Comparison of ENCODE assay signal across 1 cellular context in genomic region chr12:113591480-113591971, GRCh38.
TF ChIP-seq lines count a peak whose summit lies in the region.

No MANE protein-coding gene starts in this region.

TF ChIP-seq in K562, 482 proteins besides CTCF, POLR2A, EP300 and RAD21 (continued from another document and continues in another):
- TF ChIP-seq GTF3C2 (IDR thresholded peaks at IDR 0.05; ENCODE audit: borderline replicate concordance, extremely low read depth, insufficient read length) (no peak), TCF7L2 (IDR thresholded peaks at IDR 0.05; ENCODE audit: low read depth, low read length) (no peak), E2F3 (CRISPR knock-in tag; IDR thresholded peaks at IDR 0.05) (no peak), HMG20B (CRISPR knock-in tag; IDR thresholded peaks at IDR 0.05) (no peak), TFAM (CRISPR knock-in tag; conservative IDR thresholded peaks at IDR 0.05) (no peak), HDGF (IDR thresholded peaks at IDR 0.05) (no peak), SMAD4 (CRISPR knock-in tag; conservative IDR thresholded peaks at IDR 0.05) (peak; percentile 39), CXXC5 (CRISPR knock-in tag; IDR thresholded peaks at IDR 0.05) (peak; percentile 56), TEAD2 (tag; IDR thresholded peaks at IDR 0.05) (no peak), CCNT2 (IDR thresholded peaks at IDR 0.05; ENCODE audit: borderline replicate concordance, extremely low read depth, insufficient read length, low read depth, low read length) (peak; percentile 75), SPI1 (IDR thresholded peaks at IDR 0.05; ENCODE audit: borderline replicate concordance, low read depth, low read length) (no peak), ZNF785 (CRISPR knock-in tag; IDR thresholded peaks at IDR 0.05) (no peak), MCM5 (IDR thresholded peaks at IDR 0.05; ENCODE audit: low read depth) (no peak), CC2D1A (IDR thresholded peaks at IDR 0.05) (no peak), KLF13 (tag; IDR thresholded peaks at IDR 0.05; ENCODE audit: borderline replicate concordance, low read depth) (no peak), RERE (CRISPR knock-in tag; IDR thresholded peaks at IDR 0.05; ENCODE audit: borderline replicate concordance) (no peak), GTF2F1 (IDR thresholded peaks at IDR 0.05; ENCODE audit: low read depth, low read length) (no peak), NR2C2 (CRISPR knock-in tag; IDR thresholded peaks at IDR 0.05) (no peak), NR2C2 (tag; IDR thresholded peaks at IDR 0.05) (no peak), ZNF253 (CRISPR knock-in tag; conservative IDR thresholded peaks at IDR 0.05) (no peak), ZFP1 (CRISPR knock-in tag; IDR thresholded peaks at IDR 0.05) (no peak), NR2F6 (CRISPR knock-in tag; IDR thresholded peaks at IDR 0.05) (no peak), ZNF76 (CRISPR knock-in tag; IDR thresholded peaks at IDR 0.05; ENCODE audit: borderline replicate concordance) (no peak), ARID3A (IDR thresholded peaks at IDR 0.05; ENCODE audit: borderline replicate concordance, low read depth, low read length) (no peak), GATAD2A (IDR thresholded peaks at IDR 0.05) (no peak; the same call in 1 of the 2 replicates), CREB1 (IDR thresholded peaks at IDR 0.05) (0 out of 2 replicates have a peak, but pooled peaks have one; percentile 25), CREB1 (CRISPR knock-in tag; IDR thresholded peaks at IDR 0.05) (0 out of 2 replicates have a peak, but pooled peaks have one; percentile 19), ZBTB1 (CRISPR knock-in tag; IDR thresholded peaks at IDR 0.05; ENCODE audit: borderline replicate concordance, low read depth) (no peak), SNIP1 (IDR thresholded peaks at IDR 0.05; ENCODE audit: low read depth) (no peak), PTBP1 (IDR thresholded peaks at IDR 0.05; ENCODE audit: low read depth, low read length) (no peak), HMGN3 (IDR thresholded peaks at IDR 0.05; ENCODE audit: borderline replicate concordance, extremely low read depth, insufficient read length, low read depth, low read length) (peak; percentile 66), RBM22 (IDR thresholded peaks at IDR 0.05; ENCODE audit: low read depth, low read length, poor library complexity, severe bottlenecking) (no peak)
- TF ChIP-seq, protein P1, sequence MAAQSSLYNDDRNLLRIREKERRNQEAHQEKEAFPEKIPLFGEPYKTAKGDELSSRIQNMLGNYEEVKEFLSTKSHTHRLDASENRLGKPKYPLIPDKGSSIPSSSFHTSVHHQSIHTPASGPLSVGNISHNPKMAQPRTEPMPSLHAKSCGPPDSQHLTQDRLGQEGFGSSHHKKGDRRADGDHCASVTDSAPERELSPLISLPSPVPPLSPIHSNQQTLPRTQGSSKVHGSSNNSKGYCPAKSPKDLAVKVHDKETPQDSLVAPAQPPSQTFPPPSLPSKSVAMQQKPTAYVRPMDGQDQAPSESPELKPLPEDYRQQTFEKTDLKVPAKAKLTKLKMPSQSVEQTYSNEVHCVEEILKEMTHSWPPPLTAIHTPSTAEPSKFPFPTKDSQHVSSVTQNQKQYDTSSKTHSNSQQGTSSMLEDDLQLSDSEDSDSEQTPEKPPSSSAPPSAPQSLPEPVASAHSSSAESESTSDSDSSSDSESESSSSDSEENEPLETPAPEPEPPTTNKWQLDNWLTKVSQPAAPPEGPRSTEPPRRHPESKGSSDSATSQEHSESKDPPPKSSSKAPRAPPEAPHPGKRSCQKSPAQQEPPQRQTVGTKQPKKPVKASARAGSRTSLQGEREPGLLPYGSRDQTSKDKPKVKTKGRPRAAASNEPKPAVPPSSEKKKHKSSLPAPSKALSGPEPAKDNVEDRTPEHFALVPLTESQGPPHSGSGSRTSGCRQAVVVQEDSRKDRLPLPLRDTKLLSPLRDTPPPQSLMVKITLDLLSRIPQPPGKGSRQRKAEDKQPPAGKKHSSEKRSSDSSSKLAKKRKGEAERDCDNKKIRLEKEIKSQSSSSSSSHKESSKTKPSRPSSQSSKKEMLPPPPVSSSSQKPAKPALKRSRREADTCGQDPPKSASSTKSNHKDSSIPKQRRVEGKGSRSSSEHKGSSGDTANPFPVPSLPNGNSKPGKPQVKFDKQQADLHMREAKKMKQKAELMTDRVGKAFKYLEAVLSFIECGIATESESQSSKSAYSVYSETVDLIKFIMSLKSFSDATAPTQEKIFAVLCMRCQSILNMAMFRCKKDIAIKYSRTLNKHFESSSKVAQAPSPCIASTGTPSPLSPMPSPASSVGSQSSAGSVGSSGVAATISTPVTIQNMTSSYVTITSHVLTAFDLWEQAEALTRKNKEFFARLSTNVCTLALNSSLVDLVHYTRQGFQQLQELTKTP (IDR thresholded peaks at IDR 0.05; ENCODE audit: low read depth in 1 of 2, partially characterized antibody in 2 of 2) = no peak
- TF ChIP-seq, protein P2, sequence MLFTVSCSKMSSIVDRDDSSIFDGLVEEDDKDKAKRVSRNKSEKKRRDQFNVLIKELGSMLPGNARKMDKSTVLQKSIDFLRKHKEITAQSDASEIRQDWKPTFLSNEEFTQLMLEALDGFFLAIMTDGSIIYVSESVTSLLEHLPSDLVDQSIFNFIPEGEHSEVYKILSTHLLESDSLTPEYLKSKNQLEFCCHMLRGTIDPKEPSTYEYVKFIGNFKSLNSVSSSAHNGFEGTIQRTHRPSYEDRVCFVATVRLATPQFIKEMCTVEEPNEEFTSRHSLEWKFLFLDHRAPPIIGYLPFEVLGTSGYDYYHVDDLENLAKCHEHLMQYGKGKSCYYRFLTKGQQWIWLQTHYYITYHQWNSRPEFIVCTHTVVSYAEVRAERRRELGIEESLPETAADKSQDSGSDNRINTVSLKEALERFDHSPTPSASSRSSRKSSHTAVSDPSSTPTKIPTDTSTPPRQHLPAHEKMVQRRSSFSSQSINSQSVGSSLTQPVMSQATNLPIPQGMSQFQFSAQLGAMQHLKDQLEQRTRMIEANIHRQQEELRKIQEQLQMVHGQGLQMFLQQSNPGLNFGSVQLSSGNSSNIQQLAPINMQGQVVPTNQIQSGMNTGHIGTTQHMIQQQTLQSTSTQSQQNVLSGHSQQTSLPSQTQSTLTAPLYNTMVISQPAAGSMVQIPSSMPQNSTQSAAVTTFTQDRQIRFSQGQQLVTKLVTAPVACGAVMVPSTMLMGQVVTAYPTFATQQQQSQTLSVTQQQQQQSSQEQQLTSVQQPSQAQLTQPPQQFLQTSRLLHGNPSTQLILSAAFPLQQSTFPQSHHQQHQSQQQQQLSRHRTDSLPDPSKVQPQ (CRISPR knock-in tag; IDR thresholded peaks at IDR 0.05; ENCODE audit: borderline replicate concordance) = no peak
- TF ChIP-seq, protein P3, sequence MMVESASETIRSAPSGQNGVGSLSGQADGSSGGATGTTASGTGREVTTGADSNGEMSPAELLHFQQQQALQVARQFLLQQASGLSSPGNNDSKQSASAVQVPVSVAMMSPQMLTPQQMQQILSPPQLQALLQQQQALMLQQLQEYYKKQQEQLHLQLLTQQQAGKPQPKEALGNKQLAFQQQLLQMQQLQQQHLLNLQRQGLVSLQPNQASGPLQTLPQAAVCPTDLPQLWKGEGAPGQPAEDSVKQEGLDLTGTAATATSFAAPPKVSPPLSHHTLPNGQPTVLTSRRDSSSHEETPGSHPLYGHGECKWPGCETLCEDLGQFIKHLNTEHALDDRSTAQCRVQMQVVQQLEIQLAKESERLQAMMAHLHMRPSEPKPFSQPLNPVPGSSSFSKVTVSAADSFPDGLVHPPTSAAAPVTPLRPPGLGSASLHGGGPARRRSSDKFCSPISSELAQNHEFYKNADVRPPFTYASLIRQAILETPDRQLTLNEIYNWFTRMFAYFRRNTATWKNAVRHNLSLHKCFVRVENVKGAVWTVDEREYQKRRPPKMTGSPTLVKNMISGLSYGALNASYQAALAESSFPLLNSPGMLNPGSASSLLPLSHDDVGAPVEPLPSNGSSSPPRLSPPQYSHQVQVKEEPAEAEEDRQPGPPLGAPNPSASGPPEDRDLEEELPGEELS (CRISPR knock-in tag; IDR thresholded peaks at IDR 0.05; ENCODE audit: borderline replicate concordance) = no peak
- TF ChIP-seq, protein P4, sequence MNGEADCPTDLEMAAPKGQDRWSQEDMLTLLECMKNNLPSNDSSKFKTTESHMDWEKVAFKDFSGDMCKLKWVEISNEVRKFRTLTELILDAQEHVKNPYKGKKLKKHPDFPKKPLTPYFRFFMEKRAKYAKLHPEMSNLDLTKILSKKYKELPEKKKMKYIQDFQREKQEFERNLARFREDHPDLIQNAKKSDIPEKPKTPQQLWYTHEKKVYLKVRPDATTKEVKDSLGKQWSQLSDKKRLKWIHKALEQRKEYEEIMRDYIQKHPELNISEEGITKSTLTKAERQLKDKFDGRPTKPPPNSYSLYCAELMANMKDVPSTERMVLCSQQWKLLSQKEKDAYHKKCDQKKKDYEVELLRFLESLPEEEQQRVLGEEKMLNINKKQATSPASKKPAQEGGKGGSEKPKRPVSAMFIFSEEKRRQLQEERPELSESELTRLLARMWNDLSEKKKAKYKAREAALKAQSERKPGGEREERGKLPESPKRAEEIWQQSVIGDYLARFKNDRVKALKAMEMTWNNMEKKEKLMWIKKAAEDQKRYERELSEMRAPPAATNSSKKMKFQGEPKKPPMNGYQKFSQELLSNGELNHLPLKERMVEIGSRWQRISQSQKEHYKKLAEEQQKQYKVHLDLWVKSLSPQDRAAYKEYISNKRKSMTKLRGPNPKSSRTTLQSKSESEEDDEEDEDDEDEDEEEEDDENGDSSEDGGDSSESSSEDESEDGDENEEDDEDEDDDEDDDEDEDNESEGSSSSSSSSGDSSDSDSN (IDR thresholded peaks at IDR 0.05; ENCODE audit: borderline replicate concordance in 1 of 2, low read depth in 2 of 2, low read length in 2 of 2) = no peak
- TF ChIP-seq, protein P5, sequence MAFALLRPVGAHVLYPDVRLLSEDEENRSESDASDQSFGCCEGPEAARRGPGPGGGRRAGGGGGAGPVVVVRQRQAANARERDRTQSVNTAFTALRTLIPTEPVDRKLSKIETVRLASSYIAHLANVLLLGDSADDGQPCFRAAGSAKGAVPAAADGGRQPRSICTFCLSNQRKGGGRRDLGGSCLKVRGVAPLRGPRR (CRISPR knock-in tag; IDR thresholded peaks at IDR 0.05) = no peak
